3 cellular contexts compared by ENCODE assay signal in genomic region chr2:68320118-68320641, GRCh38.
TF ChIP-seq lines count a peak whose summit lies in the region.

No MANE protein-coding gene starts in this region.

TF ChIP-seq in HEK293, 187 proteins besides CTCF, POLR2A, EP300 and RAD21 (continues in another document):
- TF ChIP-seq ZNF324 (tag by site-specific recombination; IDR thresholded peaks at IDR 0.05) (0 out of 2 replicates have a peak, but pooled peaks have one; percentile 31), ZNF335 (tag by site-specific recombination; conservative IDR thresholded peaks at IDR 0.05) (peak; percentile 26), YY2 (tag by site-specific recombination; IDR thresholded peaks at IDR 0.05) (0 out of 2 replicates have a peak, but pooled peaks have one; percentile 8), ZNF561 (tag by site-specific recombination; IDR thresholded peaks at IDR 0.05; ENCODE audit: borderline replicate concordance) (peak; percentile 70; the same call in 1 of the 2 replicates), PRDM10 (tag by site-specific recombination; IDR thresholded peaks at IDR 0.05) (peak; percentile 77), KLF8 (tag by site-specific recombination; IDR thresholded peaks at IDR 0.05) (no peak), ZBTB11 (tag by site-specific recombination; conservative IDR thresholded peaks at IDR 0.05; ENCODE audit: low read depth) (0 out of 2 replicates have a peak, but pooled peaks have one; percentile 2), ZNF366 (tag by site-specific recombination; conservative IDR thresholded peaks at IDR 0.05) (peak; percentile 63; the same call in 1 of the 2 replicates)

TF ChIP-seq in PFSK-1, 5 proteins besides CTCF, POLR2A, EP300 and RAD21:
- peak; percentile 78 to 90 for TF ChIP-seq REST (IDR thresholded peaks at IDR 0.05; ENCODE audit: insufficient read depth in 1 of 2, low read depth in 2 of 2, low read length in 2 of 2)
- TF ChIP-seq FOXP2 (optimal IDR thresholded peaks at IDR 0.05; ENCODE audit: borderline replicate concordance, extremely low read depth, extremely low read length, insufficient read depth), result no peak
- no peak for TF ChIP-seq TAF1 (IDR thresholded peaks at IDR 0.05; ENCODE audit: borderline replicate concordance, insufficient read depth, low read length)
- TF ChIP-seq SIN3A (IDR thresholded peaks at IDR 0.05; ENCODE audit: borderline replicate concordance, insufficient read depth, low read length), result no peak

TF ChIP-seq in H1, 55 proteins besides CTCF, POLR2A, EP300 and RAD21:
- no peak for TF ChIP-seq GABPA (IDR thresholded peaks at IDR 0.05; ENCODE audit: borderline replicate concordance, insufficient read depth, low read length)
- TF ChIP-seq MAFK (IDR thresholded peaks at IDR 0.05; ENCODE audit: low read depth, low read length), result no peak
- TF ChIP-seq TCF12 (IDR thresholded peaks at IDR 0.05; ENCODE audit: low read depth, low read length), result peak; percentile 95
- TF ChIP-seq YY1 (IDR thresholded peaks at IDR 0.05; ENCODE audit: low read depth, low read length), result peak; percentile 72; the same call in 1 of the 2 replicates
- no peak for TF ChIP-seq TAF1 (IDR thresholded peaks at IDR 0.05; ENCODE audit: low read depth, low read length)
- TF ChIP-seq HDAC2 (IDR thresholded peaks at IDR 0.05; ENCODE audit: borderline replicate concordance in 1 of 2, low read depth in 2 of 2, low read length in 2 of 2), result peak in 1 of 2 experiments; percentile 64; a peak in 1 of 4 replicates
- no peak for TF ChIP-seq NANOG (IDR thresholded peaks at IDR 0.05; ENCODE audit: insufficient read depth, low read depth, low read length, poor library complexity, severe bottlenecking)
- TF ChIP-seq SAP30 (IDR thresholded peaks at IDR 0.05; ENCODE audit: insufficient read depth, insufficient replicate concordance, low read length), result peak; percentile 91
- peak; percentile 67; the same call in 1 of the 2 replicates for TF ChIP-seq MAX (IDR thresholded peaks at IDR 0.05)
- TF ChIP-seq SIN3A (conservative IDR thresholded peaks at IDR 0.05 in 1 of 2, IDR thresholded peaks at IDR 0.05 in 1 of 2; ENCODE audit: low read depth in 1 of 2, low read length in 2 of 2), result peak; percentile 97
- no peak for TF ChIP-seq CHD1 (IDR thresholded peaks at IDR 0.05; ENCODE audit: low read depth, low read length)
- TF ChIP-seq ZNF274 (IDR thresholded peaks at IDR 0.05; ENCODE audit: borderline replicate concordance, extremely low read depth, low read length), result no peak
TF ChIP-seq in H1: peak in this region for 6.
